In the genomic region with DNA sequence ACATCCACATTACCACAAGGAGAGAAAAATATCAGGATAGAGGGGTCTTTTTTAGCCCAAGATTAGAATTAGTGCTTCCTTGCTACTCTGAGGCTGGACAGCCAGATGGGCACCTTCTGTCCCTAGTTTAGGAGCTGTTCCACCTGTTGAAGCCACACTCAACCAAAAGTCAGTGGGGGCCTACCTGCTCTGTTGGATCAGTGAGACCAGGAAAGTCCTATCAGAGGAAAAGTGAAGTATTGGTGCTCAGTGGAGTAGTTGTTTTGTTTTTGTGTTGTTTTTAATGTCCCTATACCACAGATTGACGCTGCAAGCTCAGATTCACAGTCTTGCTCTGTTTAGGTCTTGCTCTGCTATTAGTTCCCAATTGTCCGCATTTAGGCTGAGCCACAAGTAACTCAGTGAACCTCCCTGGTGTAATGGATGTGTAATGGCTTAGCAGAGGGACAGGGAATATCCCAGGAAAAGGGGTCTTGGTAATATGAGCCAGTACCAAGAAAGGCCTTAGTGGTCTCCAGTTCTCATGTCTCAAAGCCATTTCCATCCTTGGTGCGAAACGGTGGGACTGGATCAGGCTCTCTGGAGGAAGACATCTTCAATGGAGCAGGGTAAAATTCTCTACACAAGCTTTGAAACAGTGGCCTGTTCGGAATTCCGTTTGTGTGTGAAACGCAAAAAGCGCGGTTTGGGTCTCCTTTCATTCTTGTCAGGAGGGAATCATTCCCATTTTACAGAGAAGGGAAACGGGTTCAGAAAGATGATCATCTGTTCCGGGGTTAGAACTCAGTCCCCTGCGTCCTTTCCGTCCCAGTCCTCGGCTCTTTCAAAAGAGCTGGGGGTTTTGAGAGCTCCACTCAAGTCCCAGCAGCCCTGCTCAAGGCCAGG, we compare ENCODE assay signal across 1 cellular context.
TF ChIP-seq lines count a peak whose summit lies in the region.

No MANE protein-coding gene starts in this region.

TF ChIP-seq in SK-N-SH treated with all-trans-retinoic acid at 6 μM for 48 hours, 23 proteins besides CTCF, POLR2A, EP300 and RAD21 (continued from another document):
- TF ChIP-seq ZNF565 (CRISPR knock-in tag; conservative IDR thresholded peaks at IDR 0.05; ENCODE audit: low read depth) (no peak), BACH2 (CRISPR knock-in tag; IDR thresholded peaks at IDR 0.05; ENCODE audit: borderline replicate concordance) (no peak)
- TF ChIP-seq, protein P1, sequence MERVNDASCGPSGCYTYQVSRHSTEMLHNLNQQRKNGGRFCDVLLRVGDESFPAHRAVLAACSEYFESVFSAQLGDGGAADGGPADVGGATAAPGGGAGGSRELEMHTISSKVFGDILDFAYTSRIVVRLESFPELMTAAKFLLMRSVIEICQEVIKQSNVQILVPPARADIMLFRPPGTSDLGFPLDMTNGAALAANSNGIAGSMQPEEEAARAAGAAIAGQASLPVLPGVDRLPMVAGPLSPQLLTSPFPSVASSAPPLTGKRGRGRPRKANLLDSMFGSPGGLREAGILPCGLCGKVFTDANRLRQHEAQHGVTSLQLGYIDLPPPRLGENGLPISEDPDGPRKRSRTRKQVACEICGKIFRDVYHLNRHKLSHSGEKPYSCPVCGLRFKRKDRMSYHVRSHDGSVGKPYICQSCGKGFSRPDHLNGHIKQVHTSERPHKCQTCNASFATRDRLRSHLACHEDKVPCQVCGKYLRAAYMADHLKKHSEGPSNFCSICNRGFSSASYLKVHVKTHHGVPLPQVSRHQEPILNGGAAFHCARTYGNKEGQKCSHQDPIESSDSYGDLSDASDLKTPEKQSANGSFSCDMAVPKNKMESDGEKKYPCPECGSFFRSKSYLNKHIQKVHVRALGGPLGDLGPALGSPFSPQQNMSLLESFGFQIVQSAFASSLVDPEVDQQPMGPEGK (CRISPR knock-in tag; IDR thresholded peaks at IDR 0.05; ENCODE audit: borderline replicate concordance), result no peak
